In the genomic region with DNA sequence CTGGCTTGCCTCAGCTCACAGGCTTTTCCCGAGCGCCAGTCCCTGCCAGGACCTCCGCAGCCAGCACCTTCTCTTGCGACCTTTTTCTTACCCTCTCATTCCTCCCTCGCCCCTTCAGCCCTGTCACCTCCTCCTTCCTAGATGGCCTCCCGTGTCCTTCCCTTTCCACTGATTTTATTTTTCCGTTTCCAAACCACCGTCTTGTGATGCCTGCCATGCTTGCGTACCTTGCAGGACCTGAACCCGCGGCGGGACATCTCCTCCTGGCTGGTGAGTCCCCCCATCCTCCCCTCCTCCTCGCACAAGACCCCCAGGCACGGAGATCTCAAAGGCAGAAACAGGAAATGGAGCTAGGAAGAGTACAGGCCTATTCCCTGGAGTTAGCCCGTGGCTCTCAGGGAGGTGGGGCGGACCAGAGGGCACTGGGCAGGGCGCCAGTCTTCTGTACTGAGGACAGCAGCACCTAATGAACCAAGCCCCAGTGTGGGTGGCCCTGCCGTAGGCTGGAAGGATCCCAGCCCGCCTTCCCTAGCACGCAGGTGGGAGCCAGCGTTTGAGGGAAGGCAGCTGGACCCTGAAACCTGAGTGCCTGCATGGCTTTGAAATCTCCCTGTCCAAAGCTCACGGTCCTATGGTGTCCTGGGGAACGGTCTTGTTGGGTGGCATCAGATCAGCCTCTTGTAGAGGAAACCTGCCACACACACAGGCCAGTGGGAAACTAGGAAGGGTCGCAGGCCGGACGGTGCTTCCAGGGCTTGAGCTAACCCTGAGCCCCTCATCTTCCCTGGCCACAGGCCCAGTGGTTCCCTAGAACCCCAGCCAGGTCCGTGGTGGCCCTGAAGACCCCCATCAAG, we compare ENCODE assay signal across 1 cellular context.
TF ChIP-seq lines count a peak whose summit lies in the region.

No MANE protein-coding gene starts in this region.

TF ChIP-seq in HepG2, 621 proteins besides CTCF, POLR2A, EP300 and RAD21 (continues in another document):
- 0 out of 2 replicates have a peak, but pooled peaks have one; percentile 59 for TF ChIP-seq SMAD9 (CRISPR knock-in tag; IDR thresholded peaks at IDR 0.05)
- peak; percentile 64 for TF ChIP-seq AGO2 (optimal IDR thresholded peaks at IDR 0.05; ENCODE audit: low read depth, low read length)
- no peak for TF ChIP-seq ZNF33A (CRISPR knock-in tag; IDR thresholded peaks at IDR 0.05; ENCODE audit: borderline replicate concordance)
- no peak; the same call in 1 of the 2 replicates for TF ChIP-seq SMAD3 (CRISPR knock-in tag; IDR thresholded peaks at IDR 0.05)
- TF ChIP-seq IKZF1 (IDR thresholded peaks at IDR 0.05): no peak
- no peak for TF ChIP-seq ZNF777 (CRISPR knock-in tag; IDR thresholded peaks at IDR 0.05)
- no peak; the same call in 1 of the 2 replicates for TF ChIP-seq HOXA3 (CRISPR knock-in tag; IDR thresholded peaks at IDR 0.05)
- no peak for TF ChIP-seq SIX1 (CRISPR knock-in tag; IDR thresholded peaks at IDR 0.05; ENCODE audit: borderline replicate concordance)
- 0 out of 2 replicates have a peak, but pooled peaks have one; percentile 43 for TF ChIP-seq ZNF230 (CRISPR knock-in tag; IDR thresholded peaks at IDR 0.05)
- no peak for TF ChIP-seq ZNF333 (CRISPR knock-in tag; IDR thresholded peaks at IDR 0.05; ENCODE audit: borderline replicate concordance)
- no peak for TF ChIP-seq HMGA1 (CRISPR knock-in tag; conservative IDR thresholded peaks at IDR 0.05)
- TF ChIP-seq RXRB (CRISPR knock-in tag; IDR thresholded peaks at IDR 0.05; ENCODE audit: borderline replicate concordance): peak; percentile 40; the same call in 1 of the 2 replicates
- TF ChIP-seq EHMT2 (IDR thresholded peaks at IDR 0.05; ENCODE audit: borderline replicate concordance, low read depth, low read length): no peak
- TF ChIP-seq RELA (CRISPR knock-in tag; IDR thresholded peaks at IDR 0.05): no peak
- TF ChIP-seq ZNF564 (CRISPR knock-in tag; IDR thresholded peaks at IDR 0.05): no peak
- TF ChIP-seq CENPT (CRISPR knock-in tag; IDR thresholded peaks at IDR 0.05; ENCODE audit: low read depth): no peak
- TF ChIP-seq PAWR (CRISPR knock-in tag; IDR thresholded peaks at IDR 0.05; ENCODE audit: borderline replicate concordance): no peak
- TF ChIP-seq ZNF432 (CRISPR knock-in tag; IDR thresholded peaks at IDR 0.05; ENCODE audit: borderline replicate concordance): 0 out of 2 replicates have a peak, but pooled peaks have one; percentile 50
- TF ChIP-seq ZNF20 (CRISPR knock-in tag; IDR thresholded peaks at IDR 0.05): no peak
- peak; percentile 83; the same call in 1 of the 2 replicates for TF ChIP-seq SNAPC2 (CRISPR knock-in tag; IDR thresholded peaks at IDR 0.05)
- peak; percentile 81 for TF ChIP-seq SSRP1 (CRISPR knock-in tag; IDR thresholded peaks at IDR 0.05)
- peak; percentile 59 for TF ChIP-seq TFDP1 (CRISPR knock-in tag; IDR thresholded peaks at IDR 0.05; ENCODE audit: borderline replicate concordance)
- TF ChIP-seq, protein P1, sequence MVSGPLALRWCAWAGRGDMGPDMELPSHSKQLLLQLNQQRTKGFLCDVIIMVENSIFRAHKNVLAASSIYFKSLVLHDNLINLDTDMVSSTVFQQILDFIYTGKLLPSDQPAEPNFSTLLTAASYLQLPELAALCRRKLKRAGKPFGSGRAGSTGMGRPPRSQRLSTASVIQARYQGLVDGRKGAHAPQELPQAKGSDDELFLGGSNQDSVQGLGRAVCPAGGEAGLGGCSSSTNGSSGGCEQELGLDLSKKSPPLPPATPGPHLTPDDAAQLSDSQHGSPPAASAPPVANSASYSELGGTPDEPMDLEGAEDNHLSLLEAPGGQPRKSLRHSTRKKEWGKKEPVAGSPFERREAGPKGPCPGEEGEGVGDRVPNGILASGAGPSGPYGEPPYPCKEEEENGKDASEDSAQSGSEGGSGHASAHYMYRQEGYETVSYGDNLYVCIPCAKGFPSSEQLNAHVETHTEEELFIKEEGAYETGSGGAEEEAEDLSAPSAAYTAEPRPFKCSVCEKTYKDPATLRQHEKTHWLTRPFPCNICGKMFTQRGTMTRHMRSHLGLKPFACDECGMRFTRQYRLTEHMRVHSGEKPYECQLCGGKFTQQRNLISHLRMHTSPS (CRISPR knock-in tag; IDR thresholded peaks at IDR 0.05; ENCODE audit: low read depth): peak; percentile 83; the same call in 1 of the 2 replicates
- TF ChIP-seq, protein P2, sequence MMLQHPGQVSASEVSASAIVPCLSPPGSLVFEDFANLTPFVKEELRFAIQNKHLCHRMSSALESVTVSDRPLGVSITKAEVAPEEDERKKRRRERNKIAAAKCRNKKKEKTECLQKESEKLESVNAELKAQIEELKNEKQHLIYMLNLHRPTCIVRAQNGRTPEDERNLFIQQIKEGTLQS (CRISPR knock-in tag; IDR thresholded peaks at IDR 0.05): no peak
- peak in 1 of 2 experiments; percentile 81; a peak in 2 of 4 replicates for TF ChIP-seq KLF16 (CRISPR knock-in tag; IDR thresholded peaks at IDR 0.05)
- TF ChIP-seq, protein P3, sequence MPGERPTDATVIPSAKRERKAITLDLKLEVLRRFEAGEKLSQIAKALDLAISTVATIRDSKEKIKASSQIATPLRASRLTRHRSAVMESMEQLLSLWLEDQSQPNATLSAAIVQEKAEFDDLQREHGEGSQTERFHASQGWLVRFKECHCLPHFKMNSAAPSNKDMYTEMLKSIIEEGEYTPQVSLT (CRISPR knock-in tag; IDR thresholded peaks at IDR 0.05; ENCODE audit: borderline replicate concordance, low read depth): no peak
- TF ChIP-seq ZNF558 (CRISPR knock-in tag; IDR thresholded peaks at IDR 0.05; ENCODE audit: borderline replicate concordance): 0 out of 2 replicates have a peak, but pooled peaks have one; percentile 25
- no peak for TF ChIP-seq ZFP36L1 (CRISPR knock-in tag; IDR thresholded peaks at IDR 0.05)
- 0 out of 2 replicates have a peak, but pooled peaks have one; percentile 12 for TF ChIP-seq BHLHE40 (IDR thresholded peaks at IDR 0.05; ENCODE audit: low read length)
- TF ChIP-seq ZNF839 (CRISPR knock-in tag; IDR thresholded peaks at IDR 0.05; ENCODE audit: borderline replicate concordance): no peak
- no peak for TF ChIP-seq ZNF883 (CRISPR knock-in tag; IDR thresholded peaks at IDR 0.05; ENCODE audit: not compliant biosample characterization)
- no peak; the same call in 1 of the 2 replicates for TF ChIP-seq KMT2A (CRISPR knock-in tag; IDR thresholded peaks at IDR 0.05)
- no peak; the same call in 1 of the 2 replicates for TF ChIP-seq ZNF782 (CRISPR knock-in tag; IDR thresholded peaks at IDR 0.05; ENCODE audit: borderline replicate concordance)
- TF ChIP-seq, protein P4, sequence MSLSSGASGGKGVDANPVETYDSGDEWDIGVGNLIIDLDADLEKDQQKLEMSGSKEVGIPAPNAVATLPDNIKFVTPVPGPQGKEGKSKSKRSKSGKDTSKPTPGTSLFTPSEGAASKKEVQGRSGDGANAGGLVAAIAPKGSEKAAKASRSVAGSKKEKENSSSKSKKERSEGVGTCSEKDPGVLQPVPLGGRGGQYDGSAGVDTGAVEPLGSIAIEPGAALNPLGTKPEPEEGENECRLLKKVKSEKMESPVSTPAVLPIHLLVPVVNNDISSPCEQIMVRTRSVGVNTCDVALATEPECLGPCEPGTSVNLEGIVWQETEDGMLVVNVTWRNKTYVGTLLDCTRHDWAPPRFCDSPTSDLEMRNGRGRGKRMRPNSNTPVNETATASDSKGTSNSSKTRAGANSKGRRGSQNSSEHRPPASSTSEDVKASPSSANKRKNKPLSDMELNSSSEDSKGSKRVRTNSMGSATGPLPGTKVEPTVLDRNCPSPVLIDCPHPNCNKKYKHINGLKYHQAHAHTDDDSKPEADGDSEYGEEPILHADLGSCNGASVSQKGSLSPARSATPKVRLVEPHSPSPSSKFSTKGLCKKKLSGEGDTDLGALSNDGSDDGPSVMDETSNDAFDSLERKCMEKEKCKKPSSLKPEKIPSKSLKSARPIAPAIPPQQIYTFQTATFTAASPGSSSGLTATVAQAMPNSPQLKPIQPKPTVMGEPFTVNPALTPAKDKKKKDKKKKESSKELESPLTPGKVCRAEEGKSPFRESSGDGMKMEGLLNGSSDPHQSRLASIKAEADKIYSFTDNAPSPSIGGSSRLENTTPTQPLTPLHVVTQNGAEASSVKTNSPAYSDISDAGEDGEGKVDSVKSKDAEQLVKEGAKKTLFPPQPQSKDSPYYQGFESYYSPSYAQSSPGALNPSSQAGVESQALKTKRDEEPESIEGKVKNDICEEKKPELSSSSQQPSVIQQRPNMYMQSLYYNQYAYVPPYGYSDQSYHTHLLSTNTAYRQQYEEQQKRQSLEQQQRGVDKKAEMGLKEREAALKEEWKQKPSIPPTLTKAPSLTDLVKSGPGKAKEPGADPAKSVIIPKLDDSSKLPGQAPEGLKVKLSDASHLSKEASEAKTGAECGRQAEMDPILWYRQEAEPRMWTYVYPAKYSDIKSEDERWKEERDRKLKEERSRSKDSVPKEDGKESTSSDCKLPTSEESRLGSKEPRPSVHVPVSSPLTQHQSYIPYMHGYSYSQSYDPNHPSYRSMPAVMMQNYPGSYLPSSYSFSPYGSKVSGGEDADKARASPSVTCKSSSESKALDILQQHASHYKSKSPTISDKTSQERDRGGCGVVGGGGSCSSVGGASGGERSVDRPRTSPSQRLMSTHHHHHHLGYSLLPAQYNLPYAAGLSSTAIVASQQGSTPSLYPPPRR (CRISPR knock-in tag; IDR thresholded peaks at IDR 0.05; ENCODE audit: borderline replicate concordance): peak; percentile 77
- no peak for TF ChIP-seq TBL1XR1 (IDR thresholded peaks at IDR 0.05; ENCODE audit: borderline replicate concordance, low read length, partially characterized antibody)
- TF ChIP-seq, protein P5, sequence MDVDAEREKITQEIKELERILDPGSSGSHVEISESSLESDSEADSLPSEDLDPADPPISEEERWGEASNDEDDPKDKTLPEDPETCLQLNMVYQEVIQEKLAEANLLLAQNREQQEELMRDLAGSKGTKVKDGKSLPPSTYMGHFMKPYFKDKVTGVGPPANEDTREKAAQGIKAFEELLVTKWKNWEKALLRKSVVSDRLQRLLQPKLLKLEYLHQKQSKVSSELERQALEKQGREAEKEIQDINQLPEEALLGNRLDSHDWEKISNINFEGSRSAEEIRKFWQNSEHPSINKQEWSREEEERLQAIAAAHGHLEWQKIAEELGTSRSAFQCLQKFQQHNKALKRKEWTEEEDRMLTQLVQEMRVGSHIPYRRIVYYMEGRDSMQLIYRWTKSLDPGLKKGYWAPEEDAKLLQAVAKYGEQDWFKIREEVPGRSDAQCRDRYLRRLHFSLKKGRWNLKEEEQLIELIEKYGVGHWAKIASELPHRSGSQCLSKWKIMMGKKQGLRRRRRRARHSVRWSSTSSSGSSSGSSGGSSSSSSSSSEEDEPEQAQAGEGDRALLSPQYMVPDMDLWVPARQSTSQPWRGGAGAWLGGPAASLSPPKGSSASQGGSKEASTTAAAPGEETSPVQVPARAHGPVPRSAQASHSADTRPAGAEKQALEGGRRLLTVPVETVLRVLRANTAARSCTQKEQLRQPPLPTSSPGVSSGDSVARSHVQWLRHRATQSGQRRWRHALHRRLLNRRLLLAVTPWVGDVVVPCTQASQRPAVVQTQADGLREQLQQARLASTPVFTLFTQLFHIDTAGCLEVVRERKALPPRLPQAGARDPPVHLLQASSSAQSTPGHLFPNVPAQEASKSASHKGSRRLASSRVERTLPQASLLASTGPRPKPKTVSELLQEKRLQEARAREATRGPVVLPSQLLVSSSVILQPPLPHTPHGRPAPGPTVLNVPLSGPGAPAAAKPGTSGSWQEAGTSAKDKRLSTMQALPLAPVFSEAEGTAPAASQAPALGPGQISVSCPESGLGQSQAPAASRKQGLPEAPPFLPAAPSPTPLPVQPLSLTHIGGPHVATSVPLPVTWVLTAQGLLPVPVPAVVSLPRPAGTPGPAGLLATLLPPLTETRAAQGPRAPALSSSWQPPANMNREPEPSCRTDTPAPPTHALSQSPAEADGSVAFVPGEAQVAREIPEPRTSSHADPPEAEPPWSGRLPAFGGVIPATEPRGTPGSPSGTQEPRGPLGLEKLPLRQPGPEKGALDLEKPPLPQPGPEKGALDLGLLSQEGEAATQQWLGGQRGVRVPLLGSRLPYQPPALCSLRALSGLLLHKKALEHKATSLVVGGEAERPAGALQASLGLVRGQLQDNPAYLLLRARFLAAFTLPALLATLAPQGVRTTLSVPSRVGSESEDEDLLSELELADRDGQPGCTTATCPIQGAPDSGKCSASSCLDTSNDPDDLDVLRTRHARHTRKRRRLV (CRISPR knock-in tag; IDR thresholded peaks at IDR 0.05): 0 out of 2 replicates have a peak, but pooled peaks have one; percentile 31
- TF ChIP-seq KLF13 (CRISPR knock-in tag; IDR thresholded peaks at IDR 0.05): no peak
- no peak for TF ChIP-seq PTBP1 (IDR thresholded peaks at IDR 0.05; ENCODE audit: low read depth, low read length, poor library complexity, severe bottlenecking)
- TF ChIP-seq ATM (IDR thresholded peaks at IDR 0.05; ENCODE audit: borderline replicate concordance): no peak
- no peak for TF ChIP-seq ZBTB42 (CRISPR knock-in tag; IDR thresholded peaks at IDR 0.05)
- TF ChIP-seq MAF1 (CRISPR knock-in tag; IDR thresholded peaks at IDR 0.05; ENCODE audit: borderline replicate concordance): no peak
- TF ChIP-seq SRY (CRISPR knock-in tag; IDR thresholded peaks at IDR 0.05): no peak
- peak; percentile 34 for TF ChIP-seq SKI (IDR thresholded peaks at IDR 0.05; ENCODE audit: partially characterized antibody)
- TF ChIP-seq PCBP1 (IDR thresholded peaks at IDR 0.05; ENCODE audit: borderline replicate concordance, low read depth, low read length): no peak
- no peak for TF ChIP-seq SETDB1 (CRISPR knock-in tag; IDR thresholded peaks at IDR 0.05; ENCODE audit: borderline replicate concordance)
- 0 out of 2 replicates have a peak, but pooled peaks have one; percentile 82 for TF ChIP-seq ZNF83 (CRISPR knock-in tag; IDR thresholded peaks at IDR 0.05; ENCODE audit: borderline replicate concordance)
- TF ChIP-seq FOXP1 (IDR thresholded peaks at IDR 0.05): no peak
- 0 out of 2 replicates have a peak, but pooled peaks have one; percentile 20 for TF ChIP-seq FOXP1 (CRISPR knock-in tag; IDR thresholded peaks at IDR 0.05)
- TF ChIP-seq NR2F1 (CRISPR knock-in tag; IDR thresholded peaks at IDR 0.05): 0 out of 4 replicates have a peak, but pooled peaks of 1 of the 2 experiments have one; percentile 41
- TF ChIP-seq TOPORS (CRISPR knock-in tag; IDR thresholded peaks at IDR 0.05): peak; percentile 71; the same call in 1 of the 2 replicates
